In the genomic region with DNA sequence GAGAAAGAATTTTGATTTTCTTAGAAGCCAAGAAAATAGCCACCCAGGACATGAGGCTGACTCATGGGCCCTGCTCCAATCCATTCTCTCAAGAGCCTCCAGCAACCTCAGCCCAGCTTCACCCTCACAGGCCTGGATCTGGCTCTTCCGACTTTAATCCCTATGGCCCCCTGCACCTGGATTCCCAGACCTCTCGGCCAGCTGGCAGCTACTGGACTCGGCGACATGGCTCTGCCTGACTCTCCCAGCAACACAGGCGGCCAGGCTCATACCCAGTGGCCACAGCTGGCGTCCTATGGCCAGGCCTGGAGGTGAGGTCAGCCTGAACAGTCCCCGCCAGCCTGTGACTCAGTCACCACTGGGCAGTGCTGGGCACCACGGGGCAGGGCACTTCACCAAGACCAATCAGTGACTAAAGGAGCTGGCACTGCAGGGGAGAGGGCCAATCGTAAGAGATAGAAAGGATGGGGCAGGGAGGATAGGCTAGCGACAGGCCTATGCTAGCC, we compare ENCODE assay signal across 16 cellular contexts. TPM values are rescaled to one million over a fixed set of nuclear protein-coding genes. Genes with fewer than 3 reads are reported as not detected.
DNase-seq lines count a peak whose midpoint lies in the region; FAIRE-seq and TF ChIP-seq lines count a peak whose summit lies in the region.
"Had no signal": no experiment of that assay in that cellular context is flagged by ENCODE, and none has a peak within 500 bp of the region (broad histone marks: within the 10 kb centered on the region; RNA-seq: fewer than 3 reads in every experiment).

No MANE protein-coding gene starts in this region.

- no peak for FAIRE-seq in H1 (lab: Jason Lieb, UNC)
- FAIRE-seq: G401.6 had no signal

- no peak overlapping the region for H2BK120ac ChIP-seq in H1 (replicated peaks; ENCODE audit: low read depth, low read length)

- H2BK15ac ChIP-seq in H1 (ENCODE audit: low read length) = no peak overlapping the region

- TF ChIP-seq CTCF in CD14-positive monocyte (IDR thresholded peaks at IDR 0.05) (no peak), H1 (IDR thresholded peaks at IDR 0.05; ENCODE audit: control extremely low read depth in 1 of 3, insufficient read depth in 1 of 3, low read depth in 1 of 3, low read length in 3 of 3) (no peak), osteoblast (IDR thresholded peaks at IDR 0.05; ENCODE audit: extremely low read depth, low read depth, low read length) (no peak), smooth muscle cell (IDR thresholded peaks at IDR 0.05; ENCODE audit: borderline replicate concordance, insufficient read depth, poor library complexity, severe bottlenecking) (no peak), OCI-LY7 (conservative IDR thresholded peaks at IDR 0.05; ENCODE audit: low read length) (no peak)

- H3K4ac ChIP-seq in H1 (replicated peaks; ENCODE audit: insufficient read length, low read depth, low read length) = peak overlapping the region; percentile 84

- H2BK12ac ChIP-seq in H1 (ENCODE audit: low read depth, low read length) = no peak overlapping the region

- H4K20me1 ChIP-seq in H1 (replicated peaks in 1 of 2; ENCODE audit: control insufficient read depth in 1 of 2, insufficient read depth in 2 of 2, low read length in 2 of 2) (no peaks in the 10 kb centered on the region), osteoblast (ENCODE audit: insufficient read depth, low read length) (no peaks in the 10 kb centered on the region), smooth muscle cell (ENCODE audit: low read depth) (no peaks in the 10 kb centered on the region), OCI-LY7 (ENCODE audit: insufficient read depth, low read length) (no peaks in the 10 kb centered on the region)
- H4K20me1 ChIP-seq: BLaER1 had no signal

- TF ChIP-seq POLR2A in H1 (IDR thresholded peaks at IDR 0.05; ENCODE audit: control extremely low read depth in 1 of 2, low read depth in 2 of 2, low read length in 2 of 2) = no peak

- no peaks in the 10 kb centered on the region for H3K23me2 ChIP-seq in H1 (ENCODE audit: low read depth, low read length)

- CTCF ChIA-PET in H1 (lab: Charles Lee; ENCODE audit: partially characterized antibody) = interaction anchor here (0.6 to 9.3 kb wide), 8 partner anchors 12 to 628 kb away, joined by 3 to 96 read pairs (median 6); a partner anchor contains a TSS
- CTCF ChIA-PET in OCI-LY7 (lab: Charles Lee; ENCODE audit: unreplicated experiment) = no interaction called here

- no peaks in the 10 kb centered on the region for H3K9me2 ChIP-seq in OCI-LY7 (ENCODE audit: insufficient read depth, low read length)

- H3K56ac ChIP-seq in H1 (replicated peaks; ENCODE audit: insufficient read length, low read depth, low read length) = no peak overlapping the region

- H3K4me1 ChIP-seq in H1 (replicated peaks in 1 of 4; ENCODE audit: control insufficient read depth in 3 of 4, insufficient read depth in 4 of 4, low read length in 3 of 4) = peaks cover 0 to 5% (median 0%) of the 10 kb centered on the region in 4 experiments; a peak in 1 of 7 replicates
- peaks cover 16% of the 10 kb centered on the region for H3K4me1 ChIP-seq in osteoblast (ENCODE audit: insufficient read depth, low read length)
- H3K4me1 ChIP-seq in smooth muscle cell (ENCODE audit: low read depth) = no peaks in the 10 kb centered on the region
- no peaks in the 10 kb centered on the region for H3K4me1 ChIP-seq in OCI-LY7 (ENCODE audit: insufficient read depth, low read length, poor library complexity, severe bottlenecking)

- H3K27ac ChIP-seq in H1 (ENCODE audit: low read depth, low read length) = no peak overlapping the region
- peak overlapping the region; percentile 9 for H3K27ac ChIP-seq in osteoblast (ENCODE audit: low read depth, low read length)
- no peak overlapping the region for H3K27ac ChIP-seq in smooth muscle cell (ENCODE audit: low read depth)
- no peak overlapping the region for H3K27ac ChIP-seq in OCI-LY7 (ENCODE audit: low read depth, low read length, poor library complexity, severe bottlenecking)
- H3K27ac ChIP-seq: BLaER1, cardiac muscle cell, esophagus squamous epithelium had no signal

- H3K36me3 Mint-ChIP-seq in CD14-positive monocyte = no peaks in the 10 kb centered on the region

- H3K4me3 ChIP-seq in H1 (ENCODE audit: extremely low read depth in 1 of 4, insufficient read depth in 2 of 4, low read depth in 3 of 4, low read length in 4 of 4) = no peak overlapping the region; a peak in 1 of 8 replicates
- no peak overlapping the region for H3K4me3 ChIP-seq in osteoblast (ENCODE audit: insufficient read depth, low read length)
- H3K4me3 ChIP-seq in smooth muscle cell = no peak overlapping the region
- no peak overlapping the region for H3K4me3 ChIP-seq in OCI-LY7 (ENCODE audit: low read depth, low read length, poor library complexity, severe bottlenecking)
- H3K4me3 ChIP-seq: BLaER1, cardiac muscle cell, esophagus squamous epithelium, mucosa of descending colon had no signal

- H4K5ac ChIP-seq in H1 (ENCODE audit: insufficient read length, low read depth, low read length) = no peak overlapping the region

- peaks cover 6 to 17% (median 14%) of the 10 kb centered on the region in 3 donors for H3K27me3 Mint-ChIP-seq in CD14-positive monocyte (ENCODE audit: low read depth in 3 of 3)

- H3K79me2 ChIP-seq in H1 (ENCODE audit: control insufficient read depth in 1 of 2, insufficient read depth in 2 of 2, low read length in 2 of 2) = no peaks in the 10 kb centered on the region
- H3K79me2 ChIP-seq in osteoblast (ENCODE audit: insufficient read depth, low read length) = no peaks in the 10 kb centered on the region
- H3K79me2 ChIP-seq in smooth muscle cell (ENCODE audit: low read depth) = no peaks in the 10 kb centered on the region
- no peaks in the 10 kb centered on the region for H3K79me2 ChIP-seq in OCI-LY7 (ENCODE audit: insufficient read depth, low read depth, low read length)

- TF ChIP-seq EP300 in H1 (IDR thresholded peaks at IDR 0.05; ENCODE audit: borderline replicate concordance in 1 of 2, low read depth in 2 of 2, low read length in 2 of 2) = no peak

- H4K91ac ChIP-seq in H1 (replicated peaks; ENCODE audit: insufficient read length, low read length) = no peak overlapping the region

- H2AFZ ChIP-seq in H1 (ENCODE audit: low read length) (peak overlapping the region; percentile 99), osteoblast (ENCODE audit: low read length) (peak overlapping the region; percentile 47), smooth muscle cell (ENCODE audit: low read depth) (no peak overlapping the region), OCI-LY7 (ENCODE audit: low read length) (no peak overlapping the region)

- H3K4me2 ChIP-seq in H1 (ENCODE audit: insufficient read depth in 1 of 2, low read depth in 2 of 2, low read length in 2 of 2) = no peak overlapping the region
- H3K4me2 ChIP-seq in osteoblast (ENCODE audit: insufficient read depth, low read length) = no peak overlapping the region
- no peak overlapping the region for H3K4me2 ChIP-seq in smooth muscle cell
- no peak overlapping the region for H3K4me2 ChIP-seq in OCI-LY7 (ENCODE audit: low read length)
- H3K4me2 ChIP-seq: BLaER1 had no signal

- H2BK20ac ChIP-seq in H1 (ENCODE audit: low read length) = no peak overlapping the region

- no peak overlapping the region for H2BK5ac ChIP-seq in H1 (ENCODE audit: low read depth, low read length)

- H3K27ac Mint-ChIP-seq in CD14-positive monocyte = no peak overlapping the region
- H3K27ac Mint-ChIP-seq: activated T-helper 17 cell treated with anti-CD3 and anti-CD28 coated beads, Interleukin-2, amount 50 U/mL, for 72 hours; stimulated activated naive CD8-positive, alpha-beta T cell treated with anti-CD3 and anti-CD28 coated beads, Interleukin-15, amount 100 ng/mL, for 72 hours had no signal

- no peak overlapping the region for H2AK5ac ChIP-seq in H1 (ENCODE audit: low read depth, low read length)

- H3K27me3 ChIP-seq in H1 (replicated peaks in 1 of 4; ENCODE audit: control insufficient read depth in 3 of 4, extremely low read depth in 1 of 4, insufficient read depth in 3 of 4, low read length in 3 of 4) = peaks cover 0 to 4% (median 0%) of the 10 kb centered on the region in 4 experiments; a peak in 1 of 7 replicates
- H3K27me3 ChIP-seq in osteoblast (ENCODE audit: insufficient read depth, low read length) = no peaks in the 10 kb centered on the region
- H3K27me3 ChIP-seq in smooth muscle cell (ENCODE audit: low read depth) = no peaks in the 10 kb centered on the region
- H3K27me3 ChIP-seq: BLaER1, cardiac muscle cell, esophagus squamous epithelium had no signal

- H3K79me1 ChIP-seq in H1 (ENCODE audit: low read depth, low read length) = no peaks in the 10 kb centered on the region

- H3K4me3 Mint-ChIP-seq in CD14-positive monocyte = no peak overlapping the region
- H3K4me3 Mint-ChIP-seq: activated T-helper 17 cell treated with anti-CD3 and anti-CD28 coated beads, Interleukin-2, amount 50 U/mL, for 72 hours; stimulated activated naive CD8-positive, alpha-beta T cell treated with anti-CD3 and anti-CD28 coated beads, Interleukin-15, amount 100 ng/mL, for 72 hours had no signal

- BruUV-seq in OCI-LY7 (replicated peaks; lab: Mats Ljungman, UMichigan) = no TSS peak

- H3K9me3 ChIP-seq in H1 (ENCODE audit: insufficient read depth in 2 of 2, low read depth in 1 of 2, low read length in 1 of 2) (no peaks in the 10 kb centered on the region), osteoblast (ENCODE audit: low read depth, low read length) (no peaks in the 10 kb centered on the region), smooth muscle cell (replicated peaks; ENCODE audit: low read depth) (no peaks in the 10 kb centered on the region), OCI-LY7 (ENCODE audit: low read length) (peaks cover 7% of the 10 kb centered on the region; the same call in 1 of the 2 replicates)
- H3K9me3 ChIP-seq: esophagus squamous epithelium, mucosa of descending colon had no signal

- no peak for TF ChIP-seq RAD21 in H1 (IDR thresholded peaks at IDR 0.05 in 1 of 2, conservative IDR thresholded peaks at IDR 0.05 in 1 of 2; ENCODE audit: low read depth in 2 of 2, low read length in 2 of 2)

- H4K8ac ChIP-seq in H1 (ENCODE audit: extremely low read depth, insufficient read depth, low read length) = no peak overlapping the region; the same call in 1 of the 2 replicates

- DNase-seq in CD14-positive monocyte (ENCODE audit: low spot score) (peak; percentile 16), LHCN-M2 (ENCODE audit: low read depth) (peak; percentile 97), H1 (ENCODE audit: low read depth in 1 of 2, low spot score in 2 of 2) (no peak), osteoblast (ENCODE audit: insufficient read length, low spot score, missing footprints) (peak; percentile 94), smooth muscle cell (lab: John Stamatoyannopoulos, UW; ENCODE audit: unreplicated experiment) (no peak), OCI-LY7 (ENCODE audit: low spot score) (no peak), dedifferentiated amniotic fluid mesenchymal stem cell (ENCODE audit: extremely low spot score) (no peak), GOT3 (lab: John Stamatoyannopoulos, UW) (no peak)
- DNase-seq: esophagus squamous epithelium, mucosa of descending colon, right cardiac atrium had no signal

- peaks cover 2 to 15% (median 4%) of the 10 kb centered on the region in 7 donors for H3K9me3 Mint-ChIP-seq in CD14-positive monocyte
- H3K9me3 Mint-ChIP-seq: activated T-helper 17 cell treated with anti-CD3 and anti-CD28 coated beads, Interleukin-2, amount 50 U/mL, for 72 hours had no signal

- H3K18ac ChIP-seq in H1 (ENCODE audit: extremely low read depth, low read length) = no peak overlapping the region

- intact Hi-C loops in CD14-positive monocyte (cut with micrococcal nuclease) (loop anchor here in 1 of 2 donors (10.0 kb wide), 1 partner anchor 454 kb away; no protein-coding TSS in a partner anchor), OCI-LY7 (cut with micrococcal nuclease; ENCODE audit: unreplicated experiment) (no loop called here)

- WGBS in H1 (ENCODE audit: extremely low coverage in 1 of 2, insufficient coverage in 1 of 2, insufficient read length in 1 of 2, insufficient replicate concordance in 2 of 2, low coverage in 1 of 2, low lambda C conversion rate in 2 of 2, missing lambda C conversion rate in 1 of 2), 2 experiments = 89% methylated on average over 10 of the region's 10 CpGs; no CpG with 5 or more reads in 1 of the 2 experiments
- 84% methylated on average over 10 of the region's 10 CpGs for WGBS in smooth muscle cell (ENCODE audit: low lambda C conversion rate)

- H3K14ac ChIP-seq in H1 (ENCODE audit: insufficient read length) = no peak overlapping the region

- H3K4me1 Mint-ChIP-seq in CD14-positive monocyte = no peaks in the 10 kb centered on the region
- H3K4me1 Mint-ChIP-seq: activated T-helper 17 cell treated with anti-CD3 and anti-CD28 coated beads, Interleukin-2, amount 50 U/mL, for 72 hours; stimulated activated naive CD8-positive, alpha-beta T cell treated with anti-CD3 and anti-CD28 coated beads, Interleukin-15, amount 100 ng/mL, for 72 hours had no signal

- no peak overlapping the region for H3K9ac ChIP-seq in H1 (replicated peaks in 1 of 4; ENCODE audit: extremely low read depth in 1 of 4, low read depth in 3 of 4, low read length in 3 of 4)
- no peak overlapping the region for H3K9ac ChIP-seq in smooth muscle cell (ENCODE audit: low read depth)
- H3K9ac ChIP-seq: BLaER1 had no signal

- H3K23ac ChIP-seq in H1 (ENCODE audit: insufficient read length) = no peak overlapping the region

- H3K36me3 ChIP-seq in H1 (ENCODE audit: control insufficient read depth in 2 of 4, insufficient read depth in 4 of 4, low read length in 3 of 4) (no peaks in the 10 kb centered on the region), osteoblast (ENCODE audit: insufficient read depth, low read length) (no peaks in the 10 kb centered on the region), smooth muscle cell (ENCODE audit: low read depth) (no peaks in the 10 kb centered on the region), OCI-LY7 (ENCODE audit: insufficient read depth, low read length) (no peaks in the 10 kb centered on the region)
- H3K36me3 ChIP-seq: BLaER1, cardiac muscle cell, esophagus squamous epithelium had no signal

- POLR2A ChIA-PET in H1 (lab: Charles Lee; ENCODE audit: partially characterized antibody) (interaction anchor here (1.1 kb wide), 1 partner anchor 73 kb away, joined by 4 read pairs; no protein-coding TSS in a partner anchor), OCI-LY7 (lab: Charles Lee) (interaction anchor here (1.1 kb wide), 1 partner anchor 16 kb away, joined by 3 read pairs; no protein-coding TSS in a partner anchor)

- no peaks in the 10 kb centered on the region for H3F3A ChIP-seq in smooth muscle cell (ENCODE audit: low read depth)

RNA-seq across cellular contexts. Expression of a gene that starts 6.2 kb away (rescaled TPM):
- polyA plus RNA-seq in CD14-positive monocyte = not detected
- 149 and 153 TPM in 2 replicates for total RNA-seq in LHCN-M2 (2014; rRNA removed)
- 202 TPM for polyA plus RNA-seq in LHCN-M2 (2012)
- total RNA-seq in H1 (2021; fragmentation: NEBNext Ultra II Directional; extraction: Animal tissue kit (Norgen Biotek cat#: 25700)) = 8.3 and 10.7 TPM in 2 replicates
- 29.1 and 37.7 TPM in 2 replicates for polyA plus RNA-seq in H1 (2011; rRNA removed)
- 21.9 TPM for polyA plus RNA-seq in H1 (2011; cell fraction: cytosol; rRNA removed)
- 23.0 TPM for polyA plus RNA-seq in H1 (2011; cell fraction: nucleus; rRNA removed)
- polyA plus RNA-seq in H1 (2012, experiment 1 of 2) = 7.5 to 15.1 TPM (median 12.4 TPM) in 4 replicates
- polyA plus RNA-seq in H1 (2012, experiment 2 of 2) = 4.6 TPM
- 7.5 TPM for polyA plus RNA-seq in H1 (2013, experiment 1 of 2)
- 7.0 TPM for polyA plus RNA-seq in H1 (2013, experiment 2 of 2)
- polyA minus RNA-seq in H1 (2011; rRNA and poly(A)+ RNA removed) = 6.6 and 9.8 TPM in 2 replicates
- 13.9 TPM for polyA minus RNA-seq in H1 (2011; cell fraction: cytosol; rRNA and poly(A)+ RNA removed)
- 12.8 TPM for polyA minus RNA-seq in H1 (2011; cell fraction: nucleus; rRNA and poly(A)+ RNA removed)
- total RNA-seq in osteoblast = 47.7 and 67.7 TPM in 2 replicates
- 77.4 and 93.8 TPM in 2 replicates for total RNA-seq in smooth muscle cell
- 275 and 338 TPM in 2 replicates for polyA plus RNA-seq in smooth muscle cell
- not detected in 2 replicates for total RNA-seq in OCI-LY7 (2014; rRNA removed; shearing (Covaris generic))
- not detected in 2 replicates for total RNA-seq in OCI-LY7 (2022)
- total RNA-seq: activated T-helper 17 cell treated with anti-CD3 and anti-CD28 coated beads, Interleukin-2, amount 50 U/mL, for 72 hours had no signal

RNA-seq across cellular contexts. Expression of a gene that starts 23.6 kb away (rescaled TPM):
- polyA plus RNA-seq in CD14-positive monocyte (under 1 TPM; 0.45 to 0.99 TPM), H1 (2011; rRNA removed) (8.9 and 9.3 TPM in 2 replicates), smooth muscle cell (500 and 707 TPM in 2 replicates)
- total RNA-seq in LHCN-M2 (2014; rRNA removed) (200 and 217 TPM in 2 replicates), osteoblast (155 and 186 TPM in 2 replicates), smooth muscle cell (352 and 482 TPM in 2 replicates), OCI-LY7 (2022) (0.32 and 0.33 TPM in 2 replicates)
- 300 TPM for polyA plus RNA-seq in LHCN-M2 (2012)
- 7.4 and 8.2 TPM in 2 replicates for total RNA-seq in H1 (2021; fragmentation: NEBNext Ultra II Directional; extraction: Animal tissue kit (Norgen Biotek cat#: 25700))
- polyA plus RNA-seq in H1 (2011; cell fraction: cytosol; rRNA removed) = 11.6 TPM
- 13.6 TPM for polyA plus RNA-seq in H1 (2011; cell fraction: nucleus; rRNA removed)
- 8.6 to 11.1 TPM (median 10.7 TPM) in 4 replicates for polyA plus RNA-seq in H1 (2012, experiment 1 of 2)
- polyA plus RNA-seq in H1 (2012, experiment 2 of 2) = 4.2 TPM
- polyA plus RNA-seq in H1 (2013, experiment 1 of 2) = 9.8 TPM
- 9.3 TPM for polyA plus RNA-seq in H1 (2013, experiment 2 of 2)
- polyA minus RNA-seq in H1 (2011; rRNA and poly(A)+ RNA removed) = 14.1 and 18.4 TPM in 2 replicates
- polyA minus RNA-seq in H1 (2011; cell fraction: cytosol; rRNA and poly(A)+ RNA removed) = 5.3 TPM
- 6.9 TPM for polyA minus RNA-seq in H1 (2011; cell fraction: nucleus; rRNA and poly(A)+ RNA removed)
- 7.2 and 8.9 TPM in 2 replicates for total RNA-seq in OCI-LY7 (2014; rRNA removed; shearing (Covaris generic))

RNA-seq across cellular contexts. Expression of a gene that starts 42.9 kb away (rescaled TPM):
- polyA plus RNA-seq in CD14-positive monocyte (10 to 100 TPM; 12.2 to 13.0 TPM), H1 (2011; rRNA removed) (0.31 and 0.45 TPM in 2 replicates), smooth muscle cell (1.3 and 3.1 TPM in 2 replicates)
- total RNA-seq in LHCN-M2 (2014; rRNA removed) (5.6 and 8.3 TPM in 2 replicates), osteoblast (2.9 and 3.8 TPM in 2 replicates), smooth muscle cell (0.45 and 3.8 TPM in 2 replicates), OCI-LY7 (2022) (not detected in 2 replicates)
- 7.8 TPM for polyA plus RNA-seq in LHCN-M2 (2012)
- 0.54 and 0.60 TPM in 2 replicates for total RNA-seq in H1 (2021; fragmentation: NEBNext Ultra II Directional; extraction: Animal tissue kit (Norgen Biotek cat#: 25700))
- polyA plus RNA-seq in H1 (2011; cell fraction: cytosol; rRNA removed) = 0.30 TPM
- 0.44 TPM for polyA plus RNA-seq in H1 (2011; cell fraction: nucleus; rRNA removed)
- 0.17 to 0.24 TPM (median 0.19 TPM) in 3 of 4 replicates, not detected in the other for polyA plus RNA-seq in H1 (2012, experiment 1 of 2)
- polyA plus RNA-seq in H1 (2012, experiment 2 of 2) = not detected
- polyA plus RNA-seq in H1 (2013, experiment 1 of 2) = 0.08 TPM
- 0.13 TPM for polyA plus RNA-seq in H1 (2013, experiment 2 of 2)
- 0.37 and 0.38 TPM in 2 replicates for polyA minus RNA-seq in H1 (2011; rRNA and poly(A)+ RNA removed)
- polyA minus RNA-seq in H1 (2011; cell fraction: cytosol; rRNA and poly(A)+ RNA removed) = 0.81 TPM
- polyA minus RNA-seq in H1 (2011; cell fraction: nucleus; rRNA and poly(A)+ RNA removed) = 1.00 TPM
- total RNA-seq in OCI-LY7 (2014; rRNA removed; shearing (Covaris generic)) = not detected in 2 replicates

Comparison
In these comparisons a context has a peak if more than half of its experiments do, and no peak if none do; other contexts are left out.
1. DNase-seq: peak in CD14-positive monocyte (single experiment), LHCN-M2 (single experiment) and osteoblast (single experiment); none in H1 (0 of 2), smooth muscle cell (single experiment), OCI-LY7 (single experiment), dedifferentiated amniotic fluid mesenchymal stem cell (single experiment) and GOT3 (single experiment).
2. H2AFZ ChIP-seq: peak in H1 (single experiment) and osteoblast (single experiment); none in smooth muscle cell (single experiment) and OCI-LY7 (single experiment).
3. RNA of a gene that starts 23.6 kb away (total RNA-seq): 352 to 482 TPM in smooth muscle cell, 200 to 217 TPM in LHCN-M2 and 155 to 186 TPM in osteoblast; 7.4 to 8.2 TPM in H1 and 0.32 to 8.9 TPM in OCI-LY7; every median in the first group is over 10 times any median in the second.